In genomic region chr19:42297034-42297433, GRCh38 we compare ENCODE assay signal across 17 cellular contexts. TPM values are rescaled to one million over a fixed set of nuclear protein-coding genes. Genes with fewer than 3 reads are reported as not detected.
DNase-seq lines count a peak whose midpoint lies in the region; ATAC-seq, FAIRE-seq and TF ChIP-seq lines count a peak whose summit lies in the region.
"Had no signal": no experiment of that assay in that cellular context is flagged by ENCODE, and none has a peak within 500 bp of the region (broad histone marks: within the 10 kb centered on the region; RNA-seq: fewer than 3 reads in every experiment).

No MANE protein-coding gene starts in this region.

- SMC1A ChIA-PET in GM12878 (lab: Charles Lee; ENCODE audit: uncharacterized antibody, unreplicated experiment) = interaction anchor here (0.9 to 1.2 kb wide), 2 partner anchors 15 to 173 kb away, joined by 3 to 5 read pairs; no protein-coding TSS in a partner anchor

- intact Hi-C loops in GM12878 (cut with micrococcal nuclease; ENCODE audit: unreplicated experiment) (loop anchor here (5.0 kb wide), 1 partner anchor 165 kb away; the partner anchor contains the start of gene POU2F2), posterior vena cava (cut with DNase I) (loop anchor here in 1 of 2 donors (10.0 kb wide), 1 partner anchor 52 kb away; the partner anchor contains the start of gene GSK3A)

- H3K79me2 ChIP-seq in GM12878 (ENCODE audit: control insufficient read depth, insufficient read depth, low read length) = no peaks in the 10 kb centered on the region

- TF ChIP-seq EP300 in GM12878 (IDR thresholded peaks at IDR 0.05; ENCODE audit: borderline replicate concordance in 1 of 2, control insufficient read depth in 1 of 2, low read depth in 2 of 2, low read length in 2 of 2) = no peak

- H3K27me3 ChIP-seq in GM12878 (replicated peaks in 1 of 2; ENCODE audit: control insufficient read depth in 2 of 2, insufficient read depth in 2 of 2, low read length in 1 of 2) = no peaks in the 10 kb centered on the region
- H3K27me3 ChIP-seq: BLaER1 had no signal

- H3K4me1 ChIP-seq in GM12878 (ENCODE audit: control insufficient read depth, insufficient read depth, low read length) = no peaks in the 10 kb centered on the region; the same call in none of the 2 replicates

- H3K4me2 ChIP-seq in GM12878 (ENCODE audit: control insufficient read depth, insufficient read depth) = no peak overlapping the region
- H3K4me2 ChIP-seq: BLaER1 had no signal

- no TSS peak for BruUV-seq in GM12878 (replicated peaks; lab: Mats Ljungman, UMichigan)

- RAD21 ChIA-PET in GM12878 (lab: Charles Lee; ENCODE audit: unreplicated experiment) = interaction anchor here (0.9 to 1.1 kb wide), 3 partner anchors 50 to 164 kb away, joined by 3 read pairs; partner anchors contain the start of gene POU2F2

- peaks cover 17% of the 10 kb centered on the region for H3K36me3 Mint-ChIP-seq in T-helper 2 cell treated with Interferon-gamma antibody and Interleukin-4, amounts not matched to agents 5 μg/mL and 100 μg/mL, for 36 hours (ENCODE audit: low read depth)
- H3K36me3 Mint-ChIP-seq in neural crest cell (ENCODE audit: low read depth) = peaks cover 12% of the 10 kb centered on the region
- peaks cover 28% of the 10 kb centered on the region for H3K36me3 Mint-ChIP-seq in effector memory CD8-positive, alpha-beta T cell (ENCODE audit: insufficient read depth)

- peaks cover 8 to 9% of the 10 kb centered on the region in 2 experiments; a peak in 3 of 4 replicates for H3K36me3 ChIP-seq in GM12878 (ENCODE audit: control insufficient read depth in 2 of 2, insufficient read depth in 2 of 2, low read length in 1 of 2)

- no peak overlapping the region for H2AFZ ChIP-seq in GM12878 (ENCODE audit: control insufficient read depth, low read depth, low read length)

- no peak for DNase-seq in T-helper 2 cell treated with Interferon-gamma antibody and Interleukin-4, amounts not matched to agents 5 μg/mL and 100 μg/mL, for 36 hours (ENCODE audit: low spot score)
- DNase-seq in T-helper 2 cell (no peak), GM12878 (ENCODE audit: low read depth, low spot score) (no peak), neural crest cell (ENCODE audit: low read depth, low spot score) (no peak), posterior vena cava (ENCODE audit: low spot score) (no peak)
- no peak for DNase-seq in effector memory CD8-positive, alpha-beta T cell
- DNase-seq in stimulated activated naive CD4-positive, alpha-beta T cell treated with Interleukin-2 at 50 U/mL for 16 hours (lab: John Stamatoyannopoulos, UW) = no peak
- DNase-seq: 8988T, KG1, NCI-H1092, NCI-H1694 treated with DMSO at 0.1 percent for 48 hours, NCI-H69 had no signal

- H3K27ac Mint-ChIP-seq in T-helper 2 cell treated with Interferon-gamma antibody and Interleukin-4, amounts not matched to agents 5 μg/mL and 100 μg/mL, for 36 hours = peak overlapping the region; percentile 52
- H3K27ac Mint-ChIP-seq in neural crest cell (ENCODE audit: unreplicated experiment) = peak overlapping the region; percentile 78
- H3K27ac Mint-ChIP-seq in effector memory CD8-positive, alpha-beta T cell = peak overlapping the region in 1 of 2 donors; percentile 69

- no peak for ATAC-seq in GM18505 (IDR thresholded peaks at IDR 0.05; ENCODE audit: unreplicated experiment)
- no peak for ATAC-seq in GM12878
- ATAC-seq in effector memory CD8-positive, alpha-beta T cell (replicated peaks) = no peak
- ATAC-seq: Right ventricle myocardium inferior had no signal

- peak; percentile 27 for TF ChIP-seq POLR2A in GM18505 (IDR thresholded peaks at IDR 0.05; ENCODE audit: borderline replicate concordance, extremely low read depth, insufficient read depth, insufficient read length)
- peak; percentile 33; the same call in 1 of the 2 replicates for TF ChIP-seq POLR2A in GM12878 (IDR thresholded peaks at IDR 0.05; ENCODE audit: low read depth, low read length)

- no peak for TF ChIP-seq RAD21 in GM12878 (IDR thresholded peaks at IDR 0.05; ENCODE audit: insufficient read depth, low read depth, low read length)

- in situ Hi-C loops in GM12878 (cut with MboI) = no loop called here

- no peak for TF ChIP-seq CTCF in GM12878 (IDR thresholded peaks at IDR 0.05 in 2 of 3, conservative IDR thresholded peaks at IDR 0.05 in 1 of 3; ENCODE audit: control insufficient read depth in 2 of 3, extremely low read depth in 1 of 3, insufficient read depth in 1 of 3, low read depth in 3 of 3, low read length in 3 of 3)
- no peak for TF ChIP-seq CTCF in neural crest cell (conservative IDR thresholded peaks at IDR 0.05)

- no peaks in the 10 kb centered on the region for H4K20me1 ChIP-seq in GM12878 (ENCODE audit: control insufficient read depth, insufficient read depth)

- WGBS in GM12878 (ENCODE audit: insufficient coverage, insufficient replicate concordance, low lambda C conversion rate, missing lambda C conversion rate) = 94% methylated on average over 15 of the region's 15 CpGs

- CTCF ChIA-PET in GM12878 (lab: Yijun Ruan, JAX) = interaction anchor here (0.8 to 3.2 kb wide), 17 partner anchors 14 to 221 kb away, joined by 3 to 25 read pairs (median 4); partner anchors contain the start of genes POU2F2 and ZNF574

- H3K4me3 Mint-ChIP-seq in T-helper 2 cell treated with Interferon-gamma antibody and Interleukin-4, amounts not matched to agents 5 μg/mL and 100 μg/mL, for 36 hours = no peak overlapping the region
- peak overlapping the region; percentile 83 for H3K4me3 Mint-ChIP-seq in neural crest cell
- H3K4me3 Mint-ChIP-seq in effector memory CD8-positive, alpha-beta T cell = no peak overlapping the region

- H3K9ac ChIP-seq in GM12878 (ENCODE audit: control insufficient read depth, insufficient read depth, low read length) = no peak overlapping the region
- H3K9ac ChIP-seq: BLaER1 had no signal

- FAIRE-seq in GM12878 (lab: Jason Lieb, UNC) = no peak

- no peaks in the 10 kb centered on the region for H3K9me3 ChIP-seq in GM12878 (replicated peaks; ENCODE audit: control insufficient read depth, insufficient read depth, low read length)
- H3K9me3 ChIP-seq: BLaER1 had no signal

- H3K9me3 Mint-ChIP-seq in T-helper 2 cell treated with Interferon-gamma antibody and Interleukin-4, amounts not matched to agents 5 μg/mL and 100 μg/mL, for 36 hours = no peaks in the 10 kb centered on the region
- H3K9me3 Mint-ChIP-seq in neural crest cell = no peaks in the 10 kb centered on the region
- no peaks in the 10 kb centered on the region for H3K9me3 Mint-ChIP-seq in effector memory CD8-positive, alpha-beta T cell

- H3K4me1 Mint-ChIP-seq in T-helper 2 cell treated with Interferon-gamma antibody and Interleukin-4, amounts not matched to agents 5 μg/mL and 100 μg/mL, for 36 hours (ENCODE audit: low read depth) = peaks cover 4% of the 10 kb centered on the region
- peaks cover 18% of the 10 kb centered on the region for H3K4me1 Mint-ChIP-seq in neural crest cell
- peaks cover 0 to 11% of the 10 kb centered on the region in 2 donors for H3K4me1 Mint-ChIP-seq in effector memory CD8-positive, alpha-beta T cell (ENCODE audit: low read depth in 2 of 2)

- H3K4me3 ChIP-seq in GM12878 = no peak overlapping the region
- H3K4me3 ChIP-seq: BLaER1, SK-N-MC had no signal

- H3K27ac ChIP-seq in GM12878 (ENCODE audit: control insufficient read depth, insufficient read depth) = no peak overlapping the region
- H3K27ac ChIP-seq: BLaER1 had no signal

- POLR2A ChIA-PET in GM12878 (lab: Charles Lee) = interaction anchor here (1.3 to 1.4 kb wide), 2 partner anchors 10 to 12 kb away, joined by 3 to 4 read pairs; no protein-coding TSS in a partner anchor

- no peaks in the 10 kb centered on the region for H3K27me3 Mint-ChIP-seq in T-helper 2 cell treated with Interferon-gamma antibody and Interleukin-4, amounts not matched to agents 5 μg/mL and 100 μg/mL, for 36 hours (ENCODE audit: low read depth)
- H3K27me3 Mint-ChIP-seq in neural crest cell (ENCODE audit: low read depth) = peaks cover 4% of the 10 kb centered on the region
- H3K27me3 Mint-ChIP-seq in effector memory CD8-positive, alpha-beta T cell = no peaks in the 10 kb centered on the region

RNA-seq across cellular contexts. Expression of gene PRR19, which starts 4.9 kb away (rescaled TPM):
- 0.19 TPM in 1 of 2 replicates, not detected in the other for total RNA-seq in GM12878 (2013; cell fraction: nucleolus; rRNA removed)
- total RNA-seq in GM12878 (2014; rRNA removed) (0.73 and 0.82 TPM in 2 replicates), GM12878 (2014; rRNA removed; fragmentation: Illumina TruSeq; extraction: Trizol) (0.18 and 0.31 TPM in 2 replicates), GM12878 (2021) (0.80 and 1.4 TPM in 2 replicates), neural crest cell (2.2 and 2.8 TPM in 2 replicates), posterior vena cava (under 1 TPM in 1 of 2 donors, not detected in 1; 0.19 TPM)
- polyA plus RNA-seq in GM12878 (2011; ENCODE audit: low read depth) = 0.29 TPM
- polyA plus RNA-seq in GM12878 (2011; rRNA removed) (0.15 TPM in 1 of 2 replicates, not detected in the other), GM12878 (2014; fragmentation: Illumina TruSeq; extraction: Trizol) (0.11 and 0.43 TPM in 2 replicates), GM12878 (2014; fragmentation: Nextera tagmentation; extraction: Ambion mirVana) (under 1 TPM in 1 of 2 experiments, not detected in 1; 0.09 TPM), GM12878 (2014; rRNA removed) (0.81 and 1.7 TPM in 2 replicates), GM12878 (2016; fragmentation: Nextera tagmentation; extraction: Ambion mirVana) (1 to 10 TPM; 1.1 to 1.7 TPM)
- polyA plus RNA-seq in GM12878 (2011; cell fraction: cytosol; rRNA removed) = 0.50 and 0.55 TPM in 2 replicates
- polyA plus RNA-seq in GM12878 (2011; cell fraction: nucleus; rRNA removed) = 0.38 and 0.43 TPM in 2 replicates
- polyA plus RNA-seq in GM12878 (2012) = 0.38 and 0.49 TPM in 2 replicates
- polyA minus RNA-seq in GM12878 (2011; rRNA and poly(A)+ RNA removed) = 0.21 and 0.37 TPM in 2 replicates
- polyA minus RNA-seq in GM12878 (2011; cell fraction: cytosol; rRNA and poly(A)+ RNA removed) = not detected in 2 replicates
- polyA minus RNA-seq in GM12878 (2011; cell fraction: nucleus; rRNA and poly(A)+ RNA removed) = not detected in 2 replicates

RNA-seq across cellular contexts. Expression of gene PAFAH1B3, which starts 5.4 kb away (rescaled TPM):
- 5.1 and 6.4 TPM in 2 replicates for total RNA-seq in GM12878 (2013; cell fraction: nucleolus; rRNA removed)
- total RNA-seq in GM12878 (2014; rRNA removed) (57.7 and 78.6 TPM in 2 replicates), GM12878 (2014; rRNA removed; fragmentation: Illumina TruSeq; extraction: Trizol) (32.0 and 41.3 TPM in 2 replicates), GM12878 (2021) (68.8 and 72.9 TPM in 2 replicates), neural crest cell (166 and 173 TPM in 2 replicates), posterior vena cava (1 to 10 TPM; 5.7 to 5.8 TPM)
- polyA plus RNA-seq in GM12878 (2011; ENCODE audit: low read depth) = 20.5 TPM
- polyA plus RNA-seq in GM12878 (2011; rRNA removed) (8.8 and 30.5 TPM in 2 replicates), GM12878 (2014; fragmentation: Illumina TruSeq; extraction: Trizol) (15.2 and 46.6 TPM in 2 replicates), GM12878 (2014; fragmentation: Nextera tagmentation; extraction: Ambion mirVana) (10 to 100 TPM in 1 of 2 experiments, 1 to 10 TPM in 1; 6.2 to 23.1 TPM), GM12878 (2014; rRNA removed) (56.1 and 66.2 TPM in 2 replicates), GM12878 (2016; fragmentation: Nextera tagmentation; extraction: Ambion mirVana) (10 to 100 TPM; 77.7 to 79.6 TPM)
- polyA plus RNA-seq in GM12878 (2011; cell fraction: cytosol; rRNA removed) = 57.1 and 73.1 TPM in 2 replicates
- polyA plus RNA-seq in GM12878 (2011; cell fraction: nucleus; rRNA removed) = 43.1 and 44.9 TPM in 2 replicates
- 29.8 and 33.2 TPM in 2 replicates for polyA plus RNA-seq in GM12878 (2012)
- 18.4 and 30.6 TPM in 2 replicates for polyA minus RNA-seq in GM12878 (2011; rRNA and poly(A)+ RNA removed)
- 14.2 and 19.0 TPM in 2 replicates for polyA minus RNA-seq in GM12878 (2011; cell fraction: cytosol; rRNA and poly(A)+ RNA removed)
- 8.0 and 13.3 TPM in 2 replicates for polyA minus RNA-seq in GM12878 (2011; cell fraction: nucleus; rRNA and poly(A)+ RNA removed)

RNA-seq across cellular contexts. Expression of gene TMEM145, which starts 16.1 kb away (rescaled TPM):
- 0.84 and 0.93 TPM in 2 replicates for total RNA-seq in GM12878 (2013; cell fraction: nucleolus; rRNA removed)
- total RNA-seq in GM12878 (2014; rRNA removed) (0.11 TPM in 1 of 2 replicates, not detected in the other), GM12878 (2014; rRNA removed; fragmentation: Illumina TruSeq; extraction: Trizol) (0.04 and 0.09 TPM in 2 replicates), GM12878 (2021) (0.48 and 0.97 TPM in 2 replicates), neural crest cell (18.4 and 19.4 TPM in 2 replicates), posterior vena cava (under 1 TPM in 1 of 2 donors, not detected in 1; 0.14 TPM)
- polyA plus RNA-seq in GM12878 (2011; ENCODE audit: low read depth) = 0.55 TPM
- polyA plus RNA-seq in GM12878 (2011; rRNA removed) (0.09 and 0.45 TPM in 2 replicates), GM12878 (2014; fragmentation: Illumina TruSeq; extraction: Trizol) (0.09 and 0.14 TPM in 2 replicates), GM12878 (2014; fragmentation: Nextera tagmentation; extraction: Ambion mirVana) (not detected), GM12878 (2014; rRNA removed) (0.20 and 1.0 TPM in 2 replicates), GM12878 (2016; fragmentation: Nextera tagmentation; extraction: Ambion mirVana) (not detected)
- polyA plus RNA-seq in GM12878 (2011; cell fraction: cytosol; rRNA removed) = 0.21 and 0.53 TPM in 2 replicates
- polyA plus RNA-seq in GM12878 (2011; cell fraction: nucleus; rRNA removed) = 3.6 and 4.1 TPM in 2 replicates
- 1.2 and 2.1 TPM in 2 replicates for polyA plus RNA-seq in GM12878 (2012)
- polyA minus RNA-seq in GM12878 (2011; rRNA and poly(A)+ RNA removed) = 0.26 and 3.4 TPM in 2 replicates
- polyA minus RNA-seq in GM12878 (2011; cell fraction: cytosol; rRNA and poly(A)+ RNA removed) = not detected in 2 replicates
- 1.9 and 2.6 TPM in 2 replicates for polyA minus RNA-seq in GM12878 (2011; cell fraction: nucleus; rRNA and poly(A)+ RNA removed)
- total RNA-seq: M059J had no signal

RNA-seq across cellular contexts. Expression of gene CIC, which starts 28.0 kb away (rescaled TPM):
- total RNA-seq in GM12878 (2013; cell fraction: nucleolus; rRNA removed) = 33.3 and 49.5 TPM in 2 replicates
- 8.0 and 9.5 TPM in 2 replicates for total RNA-seq in GM12878 (2014; rRNA removed)
- 4.3 and 6.5 TPM in 2 replicates for total RNA-seq in GM12878 (2014; rRNA removed; fragmentation: Illumina TruSeq; extraction: Trizol)
- 47.3 and 50.6 TPM in 2 replicates for total RNA-seq in GM12878 (2021)
- 9.5 TPM for polyA plus RNA-seq in GM12878 (2011; ENCODE audit: low read depth)
- polyA plus RNA-seq in GM12878 (2011; rRNA removed) = 2.4 and 3.8 TPM in 2 replicates
- polyA plus RNA-seq in GM12878 (2011; cell fraction: cytosol; rRNA removed) = 6.7 and 9.9 TPM in 2 replicates
- polyA plus RNA-seq in GM12878 (2011; cell fraction: nucleus; rRNA removed) = 76.7 and 94.7 TPM in 2 replicates
- polyA plus RNA-seq in GM12878 (2012) = 29.1 and 30.8 TPM in 2 replicates
- 1.7 and 7.4 TPM in 2 replicates for polyA plus RNA-seq in GM12878 (2014; fragmentation: Illumina TruSeq; extraction: Trizol)
- polyA plus RNA-seq in GM12878 (2014; fragmentation: Nextera tagmentation; extraction: Ambion mirVana) = under 1 TPM; 0.18 to 0.24 TPM
- 24.0 and 27.7 TPM in 2 replicates for polyA plus RNA-seq in GM12878 (2014; rRNA removed)
- 1 to 10 TPM; 6.9 to 8.1 TPM for polyA plus RNA-seq in GM12878 (2016; fragmentation: Nextera tagmentation; extraction: Ambion mirVana)
- 2.1 and 9.8 TPM in 2 replicates for polyA minus RNA-seq in GM12878 (2011; rRNA and poly(A)+ RNA removed)
- 10.2 and 11.2 TPM in 2 replicates for polyA minus RNA-seq in GM12878 (2011; cell fraction: cytosol; rRNA and poly(A)+ RNA removed)
- polyA minus RNA-seq in GM12878 (2011; cell fraction: nucleus; rRNA and poly(A)+ RNA removed) = 13.1 and 24.6 TPM in 2 replicates
- 91.6 and 93.4 TPM in 2 replicates for total RNA-seq in neural crest cell
- total RNA-seq in posterior vena cava = 10 to 100 TPM; 57.7 to 79.0 TPM

RNA-seq across cellular contexts. Expression of gene MEGF8, which starts 28.4 kb away (rescaled TPM):
- 13.9 and 21.2 TPM in 2 replicates for total RNA-seq in GM12878 (2013; cell fraction: nucleolus; rRNA removed)
- total RNA-seq in GM12878 (2014; rRNA removed) (3.3 and 4.5 TPM in 2 replicates), GM12878 (2014; rRNA removed; fragmentation: Illumina TruSeq; extraction: Trizol) (2.2 and 2.8 TPM in 2 replicates), GM12878 (2021) (12.0 and 12.8 TPM in 2 replicates), neural crest cell (38.0 and 39.2 TPM in 2 replicates), posterior vena cava (10 to 100 TPM; 16.8 to 20.4 TPM)
- 2.9 TPM for polyA plus RNA-seq in GM12878 (2011; ENCODE audit: low read depth)
- polyA plus RNA-seq in GM12878 (2011; rRNA removed) (1.5 and 2.0 TPM in 2 replicates), GM12878 (2014; fragmentation: Illumina TruSeq; extraction: Trizol) (3.3 and 4.3 TPM in 2 replicates), GM12878 (2014; fragmentation: Nextera tagmentation; extraction: Ambion mirVana) (under 1 TPM; 0.43 to 0.75 TPM), GM12878 (2014; rRNA removed) (6.9 and 9.0 TPM in 2 replicates), GM12878 (2016; fragmentation: Nextera tagmentation; extraction: Ambion mirVana) (1 to 10 TPM; 2.3 to 2.6 TPM)
- 2.9 and 3.8 TPM in 2 replicates for polyA plus RNA-seq in GM12878 (2011; cell fraction: cytosol; rRNA removed)
- 11.7 and 15.6 TPM in 2 replicates for polyA plus RNA-seq in GM12878 (2011; cell fraction: nucleus; rRNA removed)
- polyA plus RNA-seq in GM12878 (2012) = 5.6 and 6.5 TPM in 2 replicates
- 2.5 and 6.0 TPM in 2 replicates for polyA minus RNA-seq in GM12878 (2011; rRNA and poly(A)+ RNA removed)
- 4.7 and 6.0 TPM in 2 replicates for polyA minus RNA-seq in GM12878 (2011; cell fraction: cytosol; rRNA and poly(A)+ RNA removed)
- polyA minus RNA-seq in GM12878 (2011; cell fraction: nucleus; rRNA and poly(A)+ RNA removed) = 7.4 and 10.6 TPM in 2 replicates
